ENCODE assay signal across 9 cellular contexts in genomic region chr17:41664587-41665565, GRCh38. TPM values are rescaled to one million over a fixed set of nuclear protein-coding genes. Genes with fewer than 3 reads are reported as not detected.
DNase-seq lines count a peak whose midpoint lies in the region; ATAC-seq and TF ChIP-seq lines count a peak whose summit lies in the region.
"Had no signal": no experiment of that assay in that cellular context is flagged by ENCODE, and none has a peak within 500 bp of the region (broad histone marks: within the 10 kb centered on the region; RNA-seq: fewer than 3 reads in every experiment).

No MANE protein-coding gene starts in this region.

- intact Hi-C loops in left lung (cut with DNase I), result loop anchor here in 1 of 2 donors (10.0 kb wide), 1 partner anchor 860 kb away; no protein-coding TSS in a partner anchor

- H3K27me3 ChIP-seq in BLaER1 treated with 17β-estradiol and CSF1 and Interleukin-3, amounts not matched to agents 10 nM and 100 nM, result no peaks in the 10 kb centered on the region
- H3K27me3 ChIP-seq in MM.1S (replicated peaks; ENCODE audit: insufficient read depth, low read length) (no peaks in the 10 kb centered on the region), neural cell (ENCODE audit: insufficient read depth, low read depth, low read length) (no peaks in the 10 kb centered on the region), left lung (no peaks in the 10 kb centered on the region)

- H2AFZ ChIP-seq in MM.1S (ENCODE audit: low read length) (peak overlapping the region; percentile 82; the same call in 1 of the 2 replicates), neural cell (ENCODE audit: low read depth, low read length) (peak overlapping the region; percentile 81)

- TF ChIP-seq CTCF in MM.1S (IDR thresholded peaks at IDR 0.05; ENCODE audit: low read length) (no peak), coronary artery (IDR thresholded peaks at IDR 0.05) (no peak), neural cell (IDR thresholded peaks at IDR 0.05; ENCODE audit: poor library complexity, severe bottlenecking) (no peak), left lung (IDR thresholded peaks at IDR 0.05) (no peak)

- H3K9me3 ChIP-seq in BLaER1 treated with 17β-estradiol and CSF1 and Interleukin-3, amounts not matched to agents 10 nM and 100 nM (replicated peaks in 1 of 11), result no peaks in the 10 kb centered on the region
- H3K9me3 ChIP-seq in MM.1S (replicated peaks; ENCODE audit: insufficient read depth, low read length) (no peaks in the 10 kb centered on the region), neural cell (ENCODE audit: low read length) (no peaks in the 10 kb centered on the region), left lung (no peaks in the 10 kb centered on the region)
- H3K9me3 ChIP-seq: neutrophil had no signal

- H3K9ac ChIP-seq in BLaER1 treated with 17β-estradiol and CSF1 and Interleukin-3, amounts not matched to agents 10 nM and 100 nM, result peak overlapping the region in 7 of 11 experiments; percentile 74 to 79 (median 77); a peak in 12 of 22 replicates
- H3K9ac ChIP-seq in MM.1S (ENCODE audit: low read length) (peak overlapping the region; percentile 86), neural cell (ENCODE audit: low read length) (peak overlapping the region; percentile 70)

- no peak for TF ChIP-seq EP300 in neural cell (conservative IDR thresholded peaks at IDR 0.05; ENCODE audit: poor library complexity, severe bottlenecking)

- ATAC-seq in left lung, result no peak

- peak overlapping the region in 3 of 11 experiments; percentile 84 to 87 (median 86); a peak in 5 of 22 replicates for H3K27ac ChIP-seq in BLaER1 treated with 17β-estradiol and CSF1 and Interleukin-3, amounts not matched to agents 10 nM and 100 nM
- H3K27ac ChIP-seq in MM.1S (ENCODE audit: low read length), result peak overlapping the region; percentile 95
- peak overlapping the region in 1 of 2 donors; percentile 76 for H3K27ac ChIP-seq in coronary artery
- peak overlapping the region; percentile 87 for H3K27ac ChIP-seq in neural cell (ENCODE audit: low read length)
- no peak overlapping the region for H3K27ac ChIP-seq in left lung

- H3K4me1 ChIP-seq in BLaER1 treated with 17β-estradiol and CSF1 and Interleukin-3, amounts not matched to agents 10 nM and 100 nM, result peaks cover 26 to 47% (median 41%) of the 10 kb centered on the region in 10 experiments
- H3K4me1 ChIP-seq in MM.1S (ENCODE audit: low read length) (peaks cover 10% of the 10 kb centered on the region), left lung (peaks cover 11 to 42% of the 10 kb centered on the region in 2 donors)

- H4K20me1 ChIP-seq in BLaER1 treated with 17β-estradiol and CSF1 and Interleukin-3, amounts not matched to agents 10 nM and 100 nM, result no peaks in the 10 kb centered on the region
- H4K20me1 ChIP-seq in MM.1S (ENCODE audit: insufficient read depth, low read length) (no peaks in the 10 kb centered on the region), neural cell (ENCODE audit: insufficient read depth) (no peaks in the 10 kb centered on the region)

- no peaks in the 10 kb centered on the region for H3K79me2 ChIP-seq in MM.1S (ENCODE audit: low read length)
- H3K79me2 ChIP-seq in neural cell (replicated peaks; ENCODE audit: insufficient read depth, low read length), result no peaks in the 10 kb centered on the region

- peak overlapping the region in 9 of 10 experiments; percentile 52 to 62 (median 56); a peak in 14 of 20 replicates for H3K4me3 ChIP-seq in BLaER1 treated with 17β-estradiol and CSF1 and Interleukin-3, amounts not matched to agents 10 nM and 100 nM
- peak overlapping the region; percentile 75 for H3K4me3 ChIP-seq in MM.1S (ENCODE audit: low read length)
- peak overlapping the region; percentile 73 for H3K4me3 ChIP-seq in coronary artery
- H3K4me3 ChIP-seq in neural cell (ENCODE audit: low read length), result peak overlapping the region; percentile 56
- peak overlapping the region in 1 of 2 donors; percentile 44 for H3K4me3 ChIP-seq in left lung

- H3K4me2 ChIP-seq in BLaER1 treated with 17β-estradiol and CSF1 and Interleukin-3, amounts not matched to agents 10 nM and 100 nM, result peak overlapping the region; percentile 75 to 100 (median 94)
- peak overlapping the region; percentile 83 for H3K4me2 ChIP-seq in MM.1S (ENCODE audit: low read depth, low read length)
- H3K4me2 ChIP-seq in neural cell (ENCODE audit: low read length), result no peak overlapping the region

- TF ChIP-seq RAD21 in neural cell (conservative IDR thresholded peaks at IDR 0.05), result no peak

- DNase-seq in MM.1S (no peak), coronary artery (ENCODE audit: low spot score) (no peak), left lung (no peak), NCI-H446 (lab: John Stamatoyannopoulos, UW) (no peak), NCI-H2171 (lab: John Stamatoyannopoulos, UW) (no peak)
- DNase-seq in stimulated activated naive CD4-positive, alpha-beta T cell (lab: John Stamatoyannopoulos, UW), result no peak

- H3K9me2 ChIP-seq in MM.1S (replicated peaks; ENCODE audit: insufficient read depth, low read length), result no peaks in the 10 kb centered on the region
- H3K9me2 ChIP-seq in neural cell (ENCODE audit: insufficient read depth, low read length), result no peaks in the 10 kb centered on the region

- H3K36me3 ChIP-seq in BLaER1 treated with 17β-estradiol and CSF1 and Interleukin-3, amounts not matched to agents 10 nM and 100 nM, result no peaks in the 10 kb centered on the region
- H3K36me3 ChIP-seq in MM.1S (replicated peaks; ENCODE audit: insufficient read depth, low read length) (no peaks in the 10 kb centered on the region), neural cell (ENCODE audit: insufficient read depth, low read length) (no peaks in the 10 kb centered on the region), left lung (no peaks in the 10 kb centered on the region)
- H3K36me3 ChIP-seq: neutrophil had no signal

- peaks cover 32% of the 10 kb centered on the region for H3F3A ChIP-seq in MM.1S (ENCODE audit: insufficient read depth, low read length)
- no peaks in the 10 kb centered on the region for H3F3A ChIP-seq in neural cell (ENCODE audit: insufficient read depth, low read length, poor library complexity, severe bottlenecking)

TF ChIP-seq in neural cell, 6 proteins besides CTCF, POLR2A, EP300 and RAD21:
- TF ChIP-seq SMC3 (conservative IDR thresholded peaks at IDR 0.05; ENCODE audit: poor library complexity), result no peak
- no peak for TF ChIP-seq TAF1 (IDR thresholded peaks at IDR 0.05; ENCODE audit: low read depth)
- no peak for TF ChIP-seq MXI1 (conservative IDR thresholded peaks at IDR 0.05; ENCODE audit: poor library complexity, severe bottlenecking)
- no peak for TF ChIP-seq POLR2AphosphoS5 (IDR thresholded peaks at IDR 0.05)
- TF ChIP-seq REST (IDR thresholded peaks at IDR 0.05; ENCODE audit: borderline replicate concordance), result no peak
- no peak for TF ChIP-seq EZH2 (IDR thresholded peaks at IDR 0.05; ENCODE audit: borderline replicate concordance, insufficient read depth, low read length, poor library complexity, severe bottlenecking)

RNA-seq across cellular contexts. Expression of gene EIF1, which starts 23.8 kb away (rescaled TPM):
- polyA plus RNA-seq in neural cell, result 257 and 258 TPM in 2 replicates
- polyA minus RNA-seq in neural cell, result 199 and 224 TPM in 2 replicates
- 100 to 1,000 TPM; 728 to 773 TPM for total RNA-seq in left lung

RNA-seq across cellular contexts. Expression of gene KRT17, which starts 40.5 kb away (rescaled TPM):
- polyA plus RNA-seq in neural cell, result 0.78 TPM in 1 of 2 replicates, not detected in the other
- polyA minus RNA-seq in neural cell, result not detected in 2 replicates
- total RNA-seq in left lung, result 10 to 100 TPM; 14.2 to 85.6 TPM

RNA-seq across cellular contexts. Expression of gene GAST, which starts 47.3 kb away (rescaled TPM):
- polyA plus RNA-seq in neural cell, result not detected in 2 replicates
- polyA minus RNA-seq in neural cell, result not detected in 2 replicates
- total RNA-seq in left lung, result not detected

RNA-seq across cellular contexts. Expression of gene KRT16, which starts 52.3 kb away (rescaled TPM):
- not detected in 2 replicates for polyA plus RNA-seq in neural cell
- not detected in 2 replicates for polyA minus RNA-seq in neural cell
- total RNA-seq in left lung, result 1 to 10 TPM in 1 of 2 donors, under 1 TPM in 1; 0.65 to 1.0 TPM

Comparison
In these comparisons a context has a peak if more than half of its experiments do, and no peak if none do; other contexts are left out.
1. H3K27ac ChIP-seq: peak in MM.1S (single experiment) and neural cell (single experiment); none in left lung (0 of 2).
2. Peak in every context shown above with its lines, with median percentiles within 50 percentile points of each other: H3K9ac ChIP-seq.